32 cellular contexts compared by ENCODE assay signal in genomic region chr16:1917665-1918111, GRCh38. TPM values are rescaled to one million over a fixed set of nuclear protein-coding genes. Genes with fewer than 3 reads are reported as not detected.
DNase-seq lines count a peak whose midpoint lies in the region; ATAC-seq, FAIRE-seq and TF ChIP-seq lines count a peak whose summit lies in the region.
"Had no signal": no experiment of that assay in that cellular context is flagged by ENCODE, and none has a peak within 500 bp of the region (broad histone marks: within the 10 kb centered on the region; RNA-seq: fewer than 3 reads in every experiment).

No MANE protein-coding gene starts in this region.

- no TSS peak for BruUV-seq in endothelial cell of umbilical vein (replicated peaks; lab: Mats Ljungman, UMichigan)

- POLR2A ChIA-PET in endothelial cell of umbilical vein (lab: Charles Lee) = no interaction called here

- no peak for FAIRE-seq in endothelial cell of umbilical vein (lab: Jason Lieb, UNC)
- FAIRE-seq: GM18507 had no signal

- intact Hi-C loops in Right ventricle myocardium inferior (cut with DNase I) (no loop called here), cardiac septum (cut with DNase I) (no loop called here), endothelial cell of umbilical vein (cut with micrococcal nuclease) (loop anchor here (5.0 kb wide), 1 partner anchor 695 kb away; no protein-coding TSS in a partner anchor), lower leg skin (cut with DNase I; ENCODE audit: low total_unique reads) (no loop called here), adrenal gland (cut with DNase I) (no loop called here)

- TF ChIP-seq POLR2A in endothelial cell of umbilical vein (IDR thresholded peaks at IDR 0.05; ENCODE audit: low read depth, low read length) (no peak), lower leg skin (IDR thresholded peaks at IDR 0.05) (no peak), adrenal gland (IDR thresholded peaks at IDR 0.05) (no peak)

- dilution Hi-C loops in endothelial cell of umbilical vein (cut with MboI; ENCODE audit: extremely low pct_ligation_motif_present, low sequenced_read_pairs) = no loop called here

- H3K27me3 ChIP-seq in endothelial cell of umbilical vein (ENCODE audit: control insufficient read depth in 2 of 2, insufficient read depth in 2 of 2, low read length in 2 of 2) (peaks cover 38 to 41% of the 10 kb centered on the region in 2 experiments), adrenal gland (peaks cover 53% of the 10 kb centered on the region)

- H3K9ac ChIP-seq in endothelial cell of umbilical vein (replicated peaks; ENCODE audit: extremely low read depth, insufficient read depth, low read length) = no peak overlapping the region
- H3K9ac ChIP-seq: BLaER1 had no signal

- H2AFZ ChIP-seq in endothelial cell of umbilical vein (ENCODE audit: low read depth, low read length) = no peak overlapping the region
- H2AFZ ChIP-seq: PC-9 had no signal

- H3K79me2 ChIP-seq in endothelial cell of umbilical vein (ENCODE audit: control insufficient read depth, insufficient read depth, low read length) = no peaks in the 10 kb centered on the region

- H3K9me1 ChIP-seq in endothelial cell of umbilical vein (replicated peaks; ENCODE audit: control insufficient read depth, extremely low read depth, insufficient read depth, low read length) = no peaks in the 10 kb centered on the region

- H3K36me3 ChIP-seq in endothelial cell of umbilical vein (ENCODE audit: control insufficient read depth in 2 of 2, extremely low read depth in 1 of 2, insufficient read depth in 2 of 2, low read length in 2 of 2) (no peaks in the 10 kb centered on the region), adrenal gland (replicated peaks in 1 of 2) (no peaks in the 10 kb centered on the region)
- H3K36me3 ChIP-seq: BLaER1, lower lobe of right lung, uterus had no signal

- H3K4me1 ChIP-seq in endothelial cell of umbilical vein (ENCODE audit: control insufficient read depth, extremely low read depth, insufficient read depth, low read length) = no peaks in the 10 kb centered on the region
- H3K4me1 ChIP-seq in adrenal gland (replicated peaks in 1 of 2) = no peaks in the 10 kb centered on the region
- H3K4me1 ChIP-seq: BLaER1 had no signal

- H3K27ac ChIP-seq in endothelial cell of umbilical vein (ENCODE audit: insufficient read depth, low read depth, low read length) (no peak overlapping the region), adrenal gland (no peak overlapping the region)
- H3K27ac ChIP-seq: BLaER1, HL-60, lower lobe of right lung, PC-9, uterus had no signal

- 0% methylated on average over 4 to 41 of the region's 43 CpGs for WGBS in lower leg skin, 2 donors
- WGBS in adrenal gland, 4 donors = 0 to 2% (median 1%) methylated on average over 2 to 43 of the region's 43 CpGs

- peak; percentile 21 for DNase-seq in Right ventricle myocardium inferior (ENCODE audit: missing footprints)
- DNase-seq in cardiac septum (ENCODE audit: low spot score) = no peak
- DNase-seq in endothelial cell of umbilical vein (ENCODE audit: low read depth, low spot score) = no peak
- DNase-seq in lower leg skin (ENCODE audit: low spot score in 2 of 2) = no peak
- DNase-seq in adrenal gland = no peak
- no peak for DNase-seq in activated naive CD4-positive, alpha-beta T cell treated with Interleukin-2 at 50 U/mL for 16 hours
- DNase-seq: activated B cell treated with CpG ODN at 0.5 μM for 24 hours; activated CD8-positive, alpha-beta T cell treated with anti-CD3 and anti-CD28 coated beads, Interleukin-2, amount 10 ng/mL, durations not matched to agents 7 days and 5 days; activated naive CD4-positive, alpha-beta T cell treated with anti-CD3 and anti-CD28 coated beads for 36 hours; activated T-cell treated with anti-CD3 and anti-CD28 coated beads, Interleukin-2, amount 50 U/mL, for 24 hours; anterior cingulate cortex; effector CD8-positive, alpha-beta T cell; HFFc6; islet precursor cell; lower lobe of right lung; MM.1S; NCI-H1436; NCI-H774; nucleus accumbens; PC-9; retina; stimulated activated CD8-positive, alpha-beta memory T cell treated with anti-CD3 and anti-CD28 coated beads, Interleukin-4, amount 100 ng/mL, for 48 hours; uterus had no signal

- H4K20me1 ChIP-seq in endothelial cell of umbilical vein (replicated peaks; ENCODE audit: control insufficient read depth, extremely low read depth, insufficient read depth, low read length) = no peaks in the 10 kb centered on the region

- no peak for TF ChIP-seq CTCF in endothelial cell of umbilical vein (IDR thresholded peaks at IDR 0.05; ENCODE audit: extremely low read depth in 1 of 2, insufficient read depth in 1 of 2, low read depth in 1 of 2, low read length in 2 of 2)
- no peak for TF ChIP-seq CTCF in lower leg skin (IDR thresholded peaks at IDR 0.05)
- no peak for TF ChIP-seq CTCF in adrenal gland (IDR thresholded peaks at IDR 0.05)

- ATAC-seq in Right ventricle myocardium inferior (no peak), HG03135 (IDR thresholded peaks at IDR 0.05; ENCODE audit: unreplicated experiment) (no peak), GM19023 (IDR thresholded peaks at IDR 0.05; ENCODE audit: unreplicated experiment) (no peak)
- ATAC-seq: activated CD8-positive, alpha-beta T cell treated with anti-CD3 and anti-CD28 coated beads, Interleukin-2, amount 10 ng/mL, durations not matched to agents 7 days and 5 days; lower lobe of right lung had no signal

- no peak overlapping the region for H3K4me2 ChIP-seq in endothelial cell of umbilical vein (ENCODE audit: insufficient read depth, low read length)
- H3K4me2 ChIP-seq: BLaER1, PC-9 had no signal

- no peaks in the 10 kb centered on the region for H3K9me3 ChIP-seq in endothelial cell of umbilical vein (replicated peaks; ENCODE audit: control insufficient read depth, insufficient read depth, low read length)
- no peaks in the 10 kb centered on the region for H3K9me3 ChIP-seq in adrenal gland (replicated peaks in 1 of 3)
- H3K9me3 ChIP-seq: BLaER1, lower lobe of right lung, uterus had no signal

- no peak overlapping the region for H3K4me3 ChIP-seq in endothelial cell of umbilical vein (replicated peaks in 1 of 3; ENCODE audit: insufficient read depth in 1 of 3, low read depth in 1 of 3, low read length in 3 of 3)
- peak overlapping the region; percentile 22 for H3K4me3 ChIP-seq in lower leg skin (ENCODE audit: low read depth, poor library complexity, severe bottlenecking)
- H3K4me3 ChIP-seq in adrenal gland = no peak overlapping the region
- H3K4me3 ChIP-seq: BLaER1, lower lobe of right lung, PC-9, uterus had no signal

- CTCF ChIA-PET in endothelial cell of umbilical vein (lab: Charles Lee) = interaction anchor here (0.9 kb wide), 1 partner anchor 28 kb away, joined by 3 read pairs; no protein-coding TSS in a partner anchor

RNA-seq across cellular contexts. Expression of gene HS3ST6, which starts 0.5 kb away (rescaled TPM):
- total RNA-seq in Right ventricle myocardium inferior = not detected
- total RNA-seq in cardiac septum = not detected
- not detected in 2 replicates for total RNA-seq in endothelial cell of umbilical vein
- not detected in 2 replicates for polyA plus RNA-seq in endothelial cell of umbilical vein
- polyA plus RNA-seq in endothelial cell of umbilical vein (2011; cell fraction: cytosol; rRNA removed) = not detected in 2 replicates
- polyA plus RNA-seq in endothelial cell of umbilical vein (2011; cell fraction: nucleus; rRNA removed) = not detected in 2 replicates
- polyA plus RNA-seq in endothelial cell of umbilical vein (2012) = not detected in 2 replicates
- not detected in 2 replicates for polyA minus RNA-seq in endothelial cell of umbilical vein
- polyA minus RNA-seq in endothelial cell of umbilical vein (2011; cell fraction: cytosol; rRNA and poly(A)+ RNA removed) = not detected
- not detected in 2 replicates for polyA minus RNA-seq in endothelial cell of umbilical vein (2011; cell fraction: nucleus; rRNA and poly(A)+ RNA removed)
- 100 to 1,000 TPM; 103 to 153 (median 120) TPM for total RNA-seq in lower leg skin
- not detected for total RNA-seq in adrenal gland
- under 1 TPM in 1 of 3 donors, not detected in 2; 0.07 TPM for polyA plus RNA-seq in adrenal gland
- total RNA-seq: activated B cell treated with CpG ODN at 0.5 μM for 24 hours; activated CD8-positive, alpha-beta T cell treated with anti-CD3 and anti-CD28 coated beads, Interleukin-2, amount 10 ng/mL, durations not matched to agents 7 days and 5 days; activated naive CD4-positive, alpha-beta T cell treated with anti-CD3 and anti-CD28 coated beads for 36 hours; fibroblast of lung; glomerular endothelial cell; HFFc6; PC-9; SK-MEL-5; T-helper 2 cell treated with Interferon-gamma antibody and Interleukin-4, amounts not matched to agents 100 ng/mL and 5 ng/mL, for 36 hours; uterus had no signal
- polyA plus RNA-seq: fibroblast of lung had no signal

RNA-seq across cellular contexts. Expression of gene MSRB1, which starts 25.3 kb away (rescaled TPM):
- total RNA-seq in Right ventricle myocardium inferior = 25.3 TPM
- 39.2 TPM for total RNA-seq in cardiac septum
- 20.7 and 25.0 TPM in 2 replicates for total RNA-seq in endothelial cell of umbilical vein
- polyA plus RNA-seq in endothelial cell of umbilical vein = 42.1 and 54.6 TPM in 2 replicates
- polyA plus RNA-seq in endothelial cell of umbilical vein (2011; cell fraction: cytosol; rRNA removed) = 36.9 and 41.4 TPM in 2 replicates
- polyA plus RNA-seq in endothelial cell of umbilical vein (2011; cell fraction: nucleus; rRNA removed) = 11.0 and 14.4 TPM in 2 replicates
- 31.7 and 31.9 TPM in 2 replicates for polyA plus RNA-seq in endothelial cell of umbilical vein (2012)
- 28.6 and 30.2 TPM in 2 replicates for polyA minus RNA-seq in endothelial cell of umbilical vein
- polyA minus RNA-seq in endothelial cell of umbilical vein (2011; cell fraction: cytosol; rRNA and poly(A)+ RNA removed) = 19.6 TPM
- polyA minus RNA-seq in endothelial cell of umbilical vein (2011; cell fraction: nucleus; rRNA and poly(A)+ RNA removed) = 4.9 and 5.0 TPM in 2 replicates
- total RNA-seq in lower leg skin = 10 to 100 TPM; 18.7 to 44.3 (median 31.7) TPM
- total RNA-seq in adrenal gland = 10 to 100 TPM in 7 of 8 donors, 1 to 10 TPM in 1; 9.2 to 21.5 (median 16.1) TPM
- 10 to 100 TPM in 2 of 3 donors, 1 to 10 TPM in 1; 8.1 to 38.9 (median 21.5) TPM for polyA plus RNA-seq in adrenal gland

RNA-seq across cellular contexts. Expression of gene RPL3L, which starts 36.8 kb away (rescaled TPM):
- 271 TPM for total RNA-seq in Right ventricle myocardium inferior
- 202 TPM for total RNA-seq in cardiac septum
- total RNA-seq in endothelial cell of umbilical vein = not detected in 2 replicates
- polyA plus RNA-seq in endothelial cell of umbilical vein = not detected in 2 replicates
- polyA plus RNA-seq in endothelial cell of umbilical vein (2011; cell fraction: cytosol; rRNA removed) = not detected in 2 replicates
- not detected in 2 replicates for polyA plus RNA-seq in endothelial cell of umbilical vein (2011; cell fraction: nucleus; rRNA removed)
- polyA plus RNA-seq in endothelial cell of umbilical vein (2012) = not detected in 2 replicates
- not detected in 2 replicates for polyA minus RNA-seq in endothelial cell of umbilical vein
- 2.6 TPM for polyA minus RNA-seq in endothelial cell of umbilical vein (2011; cell fraction: cytosol; rRNA and poly(A)+ RNA removed)
- not detected in 2 replicates for polyA minus RNA-seq in endothelial cell of umbilical vein (2011; cell fraction: nucleus; rRNA and poly(A)+ RNA removed)
- total RNA-seq in lower leg skin = 1 to 10 TPM in 1 of 4 donors, not detected in 3; 1.6 TPM
- under 1 TPM in 1 of 8 donors, not detected in 7; 0.20 TPM for total RNA-seq in adrenal gland
- under 1 TPM in 1 of 3 donors, not detected in 2; 0.07 TPM for polyA plus RNA-seq in adrenal gland
- total RNA-seq: activated B cell treated with CpG ODN at 0.5 μM for 24 hours; activated naive CD4-positive, alpha-beta T cell treated with anti-CD3 and anti-CD28 coated beads for 36 hours; fibroblast of lung; glomerular endothelial cell; HFFc6; lower lobe of right lung; SK-MEL-5; T-helper 2 cell treated with Interferon-gamma antibody and Interleukin-4, amounts not matched to agents 100 ng/mL and 5 ng/mL, for 36 hours had no signal
- polyA plus RNA-seq: fibroblast of lung had no signal

RNA-seq across cellular contexts. Expression of gene NDUFB10, which starts 41.6 kb away (rescaled TPM):
- total RNA-seq in Right ventricle myocardium inferior (737 TPM), cardiac septum (390 TPM), endothelial cell of umbilical vein (124 and 144 TPM in 2 replicates), lower leg skin (100 to 1,000 TPM; 183 to 245 (median 217) TPM), adrenal gland (100 to 1,000 TPM; 134 to 298 (median 175) TPM)
- polyA plus RNA-seq in endothelial cell of umbilical vein (167 and 192 TPM in 2 replicates), adrenal gland (100 to 1,000 TPM; 109 to 268 (median 213) TPM)
- polyA plus RNA-seq in endothelial cell of umbilical vein (2011; cell fraction: cytosol; rRNA removed) = 174 and 195 TPM in 2 replicates
- polyA plus RNA-seq in endothelial cell of umbilical vein (2011; cell fraction: nucleus; rRNA removed) = 52.2 and 65.4 TPM in 2 replicates
- polyA plus RNA-seq in endothelial cell of umbilical vein (2012) = 171 and 179 TPM in 2 replicates
- polyA minus RNA-seq in endothelial cell of umbilical vein = 78.1 and 86.3 TPM in 2 replicates
- polyA minus RNA-seq in endothelial cell of umbilical vein (2011; cell fraction: cytosol; rRNA and poly(A)+ RNA removed) = 204 TPM
- 15.7 and 31.7 TPM in 2 replicates for polyA minus RNA-seq in endothelial cell of umbilical vein (2011; cell fraction: nucleus; rRNA and poly(A)+ RNA removed)

RNA-seq across cellular contexts. Expression of gene MEIOB, which starts 45.7 kb away (rescaled TPM):
- total RNA-seq in Right ventricle myocardium inferior = not detected
- total RNA-seq in cardiac septum = not detected
- total RNA-seq in endothelial cell of umbilical vein = not detected in 2 replicates
- 0.04 TPM in 1 of 2 replicates, not detected in the other for polyA plus RNA-seq in endothelial cell of umbilical vein
- polyA plus RNA-seq in endothelial cell of umbilical vein (2011; cell fraction: cytosol; rRNA removed) = 0.05 and 0.13 TPM in 2 replicates
- polyA plus RNA-seq in endothelial cell of umbilical vein (2011; cell fraction: nucleus; rRNA removed) = 0.15 and 0.18 TPM in 2 replicates
- polyA plus RNA-seq in endothelial cell of umbilical vein (2012) = 0.12 TPM in 1 of 2 replicates, not detected in the other
- polyA minus RNA-seq in endothelial cell of umbilical vein = 0.81 TPM in 1 of 2 replicates, not detected in the other
- polyA minus RNA-seq in endothelial cell of umbilical vein (2011; cell fraction: cytosol; rRNA and poly(A)+ RNA removed) = not detected
- polyA minus RNA-seq in endothelial cell of umbilical vein (2011; cell fraction: nucleus; rRNA and poly(A)+ RNA removed) = not detected in 2 replicates
- total RNA-seq in lower leg skin = under 1 TPM in 1 of 4 donors, not detected in 3; 0.42 TPM
- total RNA-seq in adrenal gland = under 1 TPM in 1 of 8 donors, not detected in 7; 0.23 TPM
- not detected for polyA plus RNA-seq in adrenal gland
- total RNA-seq: activated B cell treated with CpG ODN at 0.5 μM for 24 hours; activated CD8-positive, alpha-beta T cell treated with anti-CD3 and anti-CD28 coated beads, Interleukin-2, amount 10 ng/mL, durations not matched to agents 7 days and 5 days; fibroblast of lung; HFFc6; lower lobe of right lung; PC-9; T-helper 2 cell treated with Interferon-gamma antibody and Interleukin-4, amounts not matched to agents 100 ng/mL and 5 ng/mL, for 36 hours had no signal
- polyA plus RNA-seq: fibroblast of lung had no signal

Comparison
In these comparisons a context has a peak if more than half of its experiments do, and no peak if none do; other contexts are left out.
1. RNA of gene HS3ST6, which starts 0.5 kb away (total RNA-seq): 103 to 153 TPM in lower leg skin; not detected in Right ventricle myocardium inferior (single experiment), not detected in cardiac septum (single experiment), not detected in endothelial cell of umbilical vein and not detected in adrenal gland; every median in the first group is over 100 times any median in the second.
2. RNA of gene RPL3L, which starts 36.8 kb away (total RNA-seq): 271 TPM in Right ventricle myocardium inferior (single experiment) and 202 TPM in cardiac septum (single experiment); not detected in endothelial cell of umbilical vein, 1.6 TPM in lower leg skin and 0.20 TPM in adrenal gland; every median in the first group is over 10 times any median in the second.